In the genomic region with DNA sequence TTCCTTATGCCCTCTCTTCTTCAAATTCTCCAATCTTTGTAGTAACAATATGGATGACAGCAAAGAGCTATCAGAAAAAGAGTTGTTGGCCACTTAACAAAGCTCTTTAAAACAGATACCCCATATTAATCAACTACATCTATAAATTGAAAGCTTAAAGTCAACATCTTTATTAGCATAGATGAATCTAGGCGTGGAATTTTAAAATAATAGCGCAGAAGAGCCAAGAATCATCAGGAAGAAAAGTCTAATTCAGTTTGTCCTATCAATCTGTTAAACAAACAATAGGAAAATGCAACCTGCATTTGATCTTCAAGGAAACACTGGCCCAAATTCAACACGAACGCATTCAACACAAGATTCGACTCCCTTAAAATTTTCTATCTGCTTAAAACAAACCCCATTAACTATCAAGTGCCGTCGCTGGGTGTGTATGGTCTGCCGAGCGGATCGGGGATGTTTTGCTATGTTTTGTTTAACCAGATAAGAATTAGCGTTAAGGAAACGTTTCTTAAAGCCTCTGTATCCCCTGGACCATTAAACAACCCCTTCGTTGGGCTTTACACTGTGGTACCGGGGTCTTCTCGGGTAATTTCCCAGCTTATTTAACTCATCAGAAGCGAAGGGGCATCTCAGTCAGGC, we compare ENCODE assay signal across 8 cellular contexts. TPM values are rescaled to one million over a fixed set of nuclear protein-coding genes. Genes with fewer than 3 reads are reported as not detected.
A peak's percentile ranks its signal among the peaks of the same experiment; 100 is the strongest.
DNase-seq lines count a peak whose midpoint lies in the region; ATAC-seq, FAIRE-seq and TF ChIP-seq lines count a peak whose summit lies in the region.

No MANE protein-coding gene starts in this region.

- TF ChIP-seq POLR2A in HCT116 (IDR thresholded peaks at IDR 0.05; ENCODE audit: borderline replicate concordance, extremely low read depth, insufficient read depth, insufficient read length) (no peak), gastrocnemius medialis (IDR thresholded peaks at IDR 0.05) (no peak)

- CTCF ChIA-PET in HCT116 (lab: Charles Lee): interaction anchor here (0.6 to 2.3 kb wide), 3 partner anchors 81 to 106 kb away, joined by 3 to 15 read pairs (median 8); no protein-coding TSS in a partner anchor

- H3K9me3 ChIP-seq in HCT116 (ENCODE audit: control insufficient read depth in 1 of 2, insufficient read depth in 1 of 2, low read depth in 1 of 2, low read length in 2 of 2) (no peaks in the 10 kb centered on the region), SU-DHL-6 (ENCODE audit: insufficient read depth, low read length) (no peaks in the 10 kb centered on the region), gastrocnemius medialis (no peaks in the 10 kb centered on the region)

- in situ Hi-C loops in gastrocnemius medialis (cut with MboI; ENCODE audit: low sequenced_read_pairs in 4 of 4): no loop called here

- intact Hi-C loops in HCT116 (cut with micrococcal nuclease): loop anchor here (1.0 to 5.0 kb wide), 3 partner anchors 47 to 106 kb away; no protein-coding TSS in a partner anchor
- intact Hi-C loops in gastrocnemius medialis (cut with DNase I; ENCODE audit: low total_unique reads): loop anchor here (2.0 to 10.0 kb wide), 2 partner anchors 105 to 419 kb away; a partner anchor contains a TSS

- no peak for TF ChIP-seq RAD21 in HCT116 (IDR thresholded peaks at IDR 0.05; ENCODE audit: low read depth)

- POLR2A ChIA-PET in HCT116 (lab: Charles Lee): no interaction called here

- H3K79me2 ChIP-seq in HCT116 (ENCODE audit: insufficient read depth, low read length) (0 out of 2 replicates have a peak, but pooled peaks cover 4% of the 10 kb centered on the region), SU-DHL-6 (ENCODE audit: insufficient read depth, low read length) (no peaks in the 10 kb centered on the region)

- H3K4me1 ChIP-seq in HCT116 (ENCODE audit: control insufficient read depth in 1 of 2, insufficient read depth in 2 of 2, low read length in 2 of 2) (peaks cover 9 to 20% of the 10 kb centered on the region in 2 experiments; a peak in 2 of 4 replicates), gastrocnemius medialis (peaks cover 14 to 19% of the 10 kb centered on the region in 2 donors)

- no peaks in the 10 kb centered on the region for H3K36me3 ChIP-seq in HCT116 (ENCODE audit: control insufficient read depth in 1 of 2, insufficient read depth in 2 of 2, low read length in 2 of 2)
- no peaks in the 10 kb centered on the region for H3K36me3 ChIP-seq in SU-DHL-6 (ENCODE audit: low read length)
- H3K36me3 ChIP-seq in gastrocnemius medialis: no peaks in the 10 kb centered on the region

- FAIRE-seq in D721Med (lab: Jason Lieb, UNC): peak; percentile 58

- RAD21 ChIA-PET in HCT116 (lab: Charles Lee; ENCODE audit: low non-redundant PET in 1 of 2, low total read pairs in 2 of 2, uncharacterized antibody in 2 of 2, unreplicated experiment in 2 of 2): interaction anchor here (1.4 to 1.6 kb wide), 1 partner anchor 106 kb away, joined by 5 to 6 read pairs; no protein-coding TSS in a partner anchor

- no peaks in the 10 kb centered on the region for H3K9me2 ChIP-seq in HCT116 (ENCODE audit: insufficient read depth)
- H3K9me2 ChIP-seq in SU-DHL-6 (replicated peaks; ENCODE audit: insufficient read depth, low read length): no peaks in the 10 kb centered on the region

- H3F3A ChIP-seq in SU-DHL-6 (ENCODE audit: insufficient read depth): peaks cover 12% of the 10 kb centered on the region

- no peak for TF ChIP-seq CTCF in D721Med (IDR thresholded peaks at IDR 0.05; ENCODE audit: insufficient read depth, missing control alignments)
- no peak for TF ChIP-seq CTCF in HCT116 (IDR thresholded peaks at IDR 0.05 in 2 of 3, conservative IDR thresholded peaks at IDR 0.05 in 1 of 3; ENCODE audit: borderline replicate concordance in 1 of 3, insufficient read depth in 1 of 3, low read depth in 2 of 3, low read length in 2 of 3)
- no peak for TF ChIP-seq CTCF in SU-DHL-6 (IDR thresholded peaks at IDR 0.05; ENCODE audit: insufficient read depth, low read length, poor library complexity, severe bottlenecking)
- no peak for TF ChIP-seq CTCF in fibroblast of the aortic adventitia (IDR thresholded peaks at IDR 0.05; ENCODE audit: insufficient read depth, low read length)
- TF ChIP-seq CTCF in gastrocnemius medialis (IDR thresholded peaks at IDR 0.05 in 4 of 5, conservative IDR thresholded peaks at IDR 0.05 in 1 of 5): no peak

- H4K20me1 ChIP-seq in HCT116 (ENCODE audit: insufficient read depth) (no peaks in the 10 kb centered on the region), SU-DHL-6 (ENCODE audit: low read depth, low read length) (no peaks in the 10 kb centered on the region)

- H3K4me3 ChIP-seq in HCT116 (replicated peaks in 1 of 2; ENCODE audit: low read depth in 1 of 2, low read length in 2 of 2) (peak overlapping the region; percentile 66 to 69), SU-DHL-6 (ENCODE audit: insufficient read depth, low read length, poor library complexity, severe bottlenecking) (peak overlapping the region; percentile 85), fibroblast of the aortic adventitia (ENCODE audit: low read depth, low read length) (peak overlapping the region; percentile 87), gastrocnemius medialis (peak overlapping the region; percentile 78 to 98 (median 86))

- no peaks in the 10 kb centered on the region for H3K27me3 ChIP-seq in HCT116 (ENCODE audit: insufficient read depth, low read length)
- no peaks in the 10 kb centered on the region for H3K27me3 ChIP-seq in SU-DHL-6 (ENCODE audit: low read length)
- no peaks in the 10 kb centered on the region for H3K27me3 ChIP-seq in gastrocnemius medialis

- no peak overlapping the region for H2AFZ ChIP-seq in HCT116 (ENCODE audit: low read depth, low read length, poor library complexity, severe bottlenecking)
- peak overlapping the region; percentile 86 for H2AFZ ChIP-seq in SU-DHL-6 (ENCODE audit: low read depth, low read length, severe bottlenecking)

- DNase-seq in D721Med (ENCODE audit: insufficient read length, low spot score): no peak
- no peak for DNase-seq in HCT116 (ENCODE audit: low read depth, low spot score)
- no peak for DNase-seq in fibroblast of the aortic adventitia (ENCODE audit: low read depth)
- DNase-seq in gastrocnemius medialis: no peak
- DNase-seq in activated effector memory CD4-positive, alpha-beta T cell treated with anti-CD3 and anti-CD28 coated beads, Interleukin-2, amount 50 U/mL, for 16 hours: no peak
- DNase-seq in HT-29 (ENCODE audit: low spot score): no peak
- DNase-seq in NK-92 (lab: John Stamatoyannopoulos, UW; ENCODE audit: unreplicated experiment): no peak

- BruUV-seq in HCT116 (replicated peaks; lab: Mats Ljungman, UMichigan): TSS peak; percentile 63

- no peak overlapping the region for H3K27ac ChIP-seq in HCT116 (ENCODE audit: low read depth, low read length)
- no peak overlapping the region for H3K27ac ChIP-seq in SU-DHL-6 (ENCODE audit: low read depth, low read length)
- peak overlapping the region; percentile 84 to 95 (median 92) for H3K27ac ChIP-seq in gastrocnemius medialis

- H3K4me2 ChIP-seq in HCT116 (ENCODE audit: low read length) (peak overlapping the region; percentile 87), SU-DHL-6 (ENCODE audit: low read depth, low read length, poor library complexity, severe bottlenecking) (peak overlapping the region; percentile 59)

- ATAC-seq in HCT116: no peak
- no peak for ATAC-seq in gastrocnemius medialis

- H3K9ac ChIP-seq in HCT116 (ENCODE audit: low read length): peak overlapping the region; percentile 62
- peak overlapping the region; percentile 68 for H3K9ac ChIP-seq in SU-DHL-6 (ENCODE audit: low read length)

TF ChIP-seq in HCT116, 20 proteins besides CTCF, POLR2A, EP300 and RAD21 (continues in another document):
- TF ChIP-seq JUND (IDR thresholded peaks at IDR 0.05): no peak
- no peak for TF ChIP-seq YY1 (IDR thresholded peaks at IDR 0.05; ENCODE audit: extremely low read depth, insufficient replicate concordance, low read depth, low read length)
- TF ChIP-seq SIN3A (IDR thresholded peaks at IDR 0.05; ENCODE audit: low read depth): no peak
- no peak for TF ChIP-seq TCF7L2 (IDR thresholded peaks at IDR 0.05; ENCODE audit: borderline replicate concordance, extremely low read depth, insufficient read depth, insufficient read length)
- no peak for TF ChIP-seq ZFX (IDR thresholded peaks at IDR 0.05)
- TF ChIP-seq, protein P1, sequence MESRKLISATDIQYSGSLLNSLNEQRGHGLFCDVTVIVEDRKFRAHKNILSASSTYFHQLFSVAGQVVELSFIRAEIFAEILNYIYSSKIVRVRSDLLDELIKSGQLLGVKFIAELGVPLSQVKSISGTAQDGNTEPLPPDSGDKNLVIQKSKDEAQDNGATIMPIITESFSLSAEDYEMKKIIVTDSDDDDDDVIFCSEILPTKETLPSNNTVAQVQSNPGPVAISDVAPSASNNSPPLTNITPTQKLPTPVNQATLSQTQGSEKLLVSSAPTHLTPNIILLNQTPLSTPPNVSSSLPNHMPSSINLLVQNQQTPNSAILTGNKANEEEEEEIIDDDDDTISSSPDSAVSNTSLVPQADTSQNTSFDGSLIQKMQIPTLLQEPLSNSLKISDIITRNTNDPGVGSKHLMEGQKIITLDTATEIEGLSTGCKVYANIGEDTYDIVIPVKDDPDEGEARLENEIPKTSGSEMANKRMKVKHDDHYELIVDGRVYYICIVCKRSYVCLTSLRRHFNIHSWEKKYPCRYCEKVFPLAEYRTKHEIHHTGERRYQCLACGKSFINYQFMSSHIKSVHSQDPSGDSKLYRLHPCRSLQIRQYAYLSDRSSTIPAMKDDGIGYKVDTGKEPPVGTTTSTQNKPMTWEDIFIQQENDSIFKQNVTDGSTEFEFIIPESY (IDR thresholded peaks at IDR 0.05; ENCODE audit: extremely low read depth, insufficient replicate concordance, low read length): no peak
- no peak for TF ChIP-seq CEBPB (IDR thresholded peaks at IDR 0.05; ENCODE audit: low read depth)
- no peak for TF ChIP-seq SP1 (IDR thresholded peaks at IDR 0.05; ENCODE audit: low read depth)
- TF ChIP-seq FOSL1 (IDR thresholded peaks at IDR 0.05; ENCODE audit: low read depth): no peak
- no peak for TF ChIP-seq CBX3 (IDR thresholded peaks at IDR 0.05; ENCODE audit: low read depth)
- TF ChIP-seq ZNF274 (IDR thresholded peaks at IDR 0.05; ENCODE audit: low read depth, low read length): no peak
- TF ChIP-seq POLR2AphosphoS5 (IDR thresholded peaks at IDR 0.05; ENCODE audit: low read depth, low read length): no peak
- TF ChIP-seq, protein P2, sequence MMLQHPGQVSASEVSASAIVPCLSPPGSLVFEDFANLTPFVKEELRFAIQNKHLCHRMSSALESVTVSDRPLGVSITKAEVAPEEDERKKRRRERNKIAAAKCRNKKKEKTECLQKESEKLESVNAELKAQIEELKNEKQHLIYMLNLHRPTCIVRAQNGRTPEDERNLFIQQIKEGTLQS (IDR thresholded peaks at IDR 0.05): no peak
- TF ChIP-seq, protein P3, sequence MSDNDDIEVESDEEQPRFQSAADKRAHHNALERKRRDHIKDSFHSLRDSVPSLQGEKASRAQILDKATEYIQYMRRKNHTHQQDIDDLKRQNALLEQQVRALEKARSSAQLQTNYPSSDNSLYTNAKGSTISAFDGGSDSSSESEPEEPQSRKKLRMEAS (IDR thresholded peaks at IDR 0.05): no peak

RNA-seq across cellular contexts. Expression of a gene that starts 1.0 kb away (rescaled TPM):
- total RNA-seq in HCT116 (2021; ENCODE audit: unreplicated experiment): 6.6 TPM
- 2.4 and 2.6 TPM in 2 replicates for polyA plus RNA-seq in HCT116 (2012)
- total RNA-seq in fibroblast of the aortic adventitia (ENCODE audit: low replicate concordance): 28.1 and 30.4 TPM in 2 replicates
- total RNA-seq in gastrocnemius medialis: 10 to 100 TPM in 3 of 4 donors, 1 to 10 TPM in 1; 6.6 to 21.9 (median 10.7) TPM
- 0.57 and 1.0 TPM in 2 replicates for total RNA-seq in HT-29 (2014; rRNA removed; shearing (Covaris generic))

Comparison
In these comparisons a context has a peak if more than half of its experiments do, and no peak if none do; other contexts are left out.
1. H3K27ac ChIP-seq: peak in gastrocnemius medialis (4 of 4); none in HCT116 (single experiment) and SU-DHL-6 (single experiment).
2. Peak in every context shown above with its lines, with median percentiles within 50 percentile points of each other: H3K4me3 ChIP-seq.